Comparison of ENCODE assay signal across 16 cellular contexts in genomic region chrX:10103023-10103422, GRCh38. TPM values are rescaled to one million over a fixed set of nuclear protein-coding genes. Genes with fewer than 3 reads are reported as not detected.
DNase-seq lines count a peak whose midpoint lies in the region; ATAC-seq and TF ChIP-seq lines count a peak whose summit lies in the region.
"Had no signal": no experiment of that assay in that cellular context is flagged by ENCODE, and none has a peak within 500 bp of the region (broad histone marks: within the 10 kb centered on the region; RNA-seq: fewer than 3 reads in every experiment).

No MANE protein-coding gene starts in this region.

- H3K36me3 ChIP-seq in esophagus squamous epithelium, result peaks cover 0 to 42% (median 0%) of the 10 kb centered on the region in 3 donors
- H3K36me3 ChIP-seq: vagina had no signal

- ATAC-seq in HG02623 (IDR thresholded peaks at IDR 0.05; ENCODE audit: unreplicated experiment), result no peak
- ATAC-seq: activated CD8-positive, alpha-beta T cell treated with anti-CD3 and anti-CD28 coated beads, Interleukin-2, amount 10 ng/mL, durations not matched to agents 7 days and 5 days; natural killer cell; right lobe of liver had no signal

- in situ Hi-C loops in Caki2 (cut with HindIII; ENCODE audit: low pct_unique_long_range_greater_than_20kb, low sequenced_read_pairs), result no loop called here

- DNase-seq in Caki2 (ENCODE audit: low read depth) (peak; percentile 66), RPMI7951 (ENCODE audit: low read depth) (peak; percentile 97), esophagus squamous epithelium (lab: John Stamatoyannopoulos, UW) (no peak), renal cortical epithelial cell (ENCODE audit: low read depth) (peak; percentile 82), NCI-H146 (lab: John Stamatoyannopoulos, UW) (no peak), HuH-7 (ENCODE audit: low spot score) (no peak)
- DNase-seq in stimulated activated CD8-positive, alpha-beta memory T cell treated with anti-CD3 and anti-CD28 coated beads, Interleukin-4, amount 100 ng/mL, for 48 hours, result no peak
- DNase-seq: activated CD8-positive, alpha-beta T cell treated with anti-CD3 and anti-CD28 coated beads, Interleukin-2, amount 10 ng/mL, durations not matched to agents 7 days and 5 days; activated effector memory CD4-positive, alpha-beta T cell treated with anti-CD3 and anti-CD28 coated beads, Interleukin-2, amount 50 U/mL, for 16 hours; CD8-positive, alpha-beta memory T cell; hippocampal formation; natural killer cell; right lobe of liver; stimulated activated naive CD4-positive, alpha-beta T cell treated with Interleukin-2 at 50 U/mL for 16 hours had no signal

- TF ChIP-seq POLR2A in esophagus squamous epithelium (IDR thresholded peaks at IDR 0.05), result no peak

- no peak for TF ChIP-seq CTCF in esophagus squamous epithelium (IDR thresholded peaks at IDR 0.05)

- intact Hi-C loops in esophagus squamous epithelium (cut with DNase I), result no loop called here

- 80 to 89% methylated on average over 2 to 8 of the region's 8 CpGs for WGBS in esophagus squamous epithelium, 2 donors

- no peak overlapping the region for H3K4me3 ChIP-seq in esophagus squamous epithelium
- H3K4me3 ChIP-seq: right lobe of liver, vagina had no signal

- peaks cover 0 to 34% (median 0%) of the 10 kb centered on the region in 3 donors for H3K4me1 ChIP-seq in esophagus squamous epithelium
- H3K4me1 ChIP-seq: vagina had no signal

- peak overlapping the region in 3 of 4 donors; percentile 17 to 64 (median 18) for H3K27ac ChIP-seq in esophagus squamous epithelium
- H3K27ac ChIP-seq: right lobe of liver, vagina had no signal

- no peaks in the 10 kb centered on the region for H3K9me3 ChIP-seq in esophagus squamous epithelium
- H3K9me3 ChIP-seq: right lobe of liver, vagina had no signal

- H3K27me3 ChIP-seq in esophagus squamous epithelium, result no peaks in the 10 kb centered on the region
- H3K27me3 ChIP-seq: right lobe of liver, vagina had no signal

RNA-seq across cellular contexts. Expression of gene CLCN4, which starts 53.8 kb away (rescaled TPM):
- total RNA-seq in Caki2 (2014; rRNA removed; shearing (Covaris generic); ENCODE audit: low replicate concordance), result 3.1 and 3.4 TPM in 2 replicates
- 0.78 and 1.2 TPM in 2 replicates for total RNA-seq in RPMI7951 (2014; rRNA removed; shearing (Covaris generic))
- total RNA-seq in esophagus squamous epithelium, result 1 to 10 TPM in 1 of 4 donors, under 1 TPM in 3; 0.04 to 3.1 (median 0.53) TPM
- total RNA-seq in renal cortical epithelial cell, result 2.6 and 4.2 TPM in 2 replicates
- total RNA-seq: activated CD8-positive, alpha-beta T cell treated with anti-CD3 and anti-CD28 coated beads, Interleukin-2, amount 10 ng/mL, durations not matched to agents 7 days and 5 days had no signal

Comparison
In these comparisons a context has a peak if more than half of its experiments do, and no peak if none do; other contexts are left out.
1. DNase-seq: peak in Caki2 (single experiment), RPMI7951 (single experiment) and renal cortical epithelial cell (single experiment); none in esophagus squamous epithelium (single experiment), NCI-H146 (single experiment), HuH-7 (single experiment) and stimulated activated CD8-positive, alpha-beta memory T cell treated with anti-CD3 and anti-CD28 coated beads, Interleukin-4, amount 100 ng/mL, for 48 hours (single experiment).